8 cellular contexts compared by ENCODE assay signal in genomic region chr6:42404494-42404893, GRCh38. TPM values are rescaled to one million over a fixed set of nuclear protein-coding genes. Genes with fewer than 3 reads are reported as not detected.
DNase-seq lines count a peak whose midpoint lies in the region; ATAC-seq and TF ChIP-seq lines count a peak whose summit lies in the region.

No MANE protein-coding gene starts in this region.

- peak; percentile 74 to 78 for ATAC-seq in naive thymus-derived CD8-positive, alpha-beta T cell
- ATAC-seq in HG02973 (IDR thresholded peaks at IDR 0.05; ENCODE audit: unreplicated experiment) (no peak), HG03442 (IDR thresholded peaks at IDR 0.05; ENCODE audit: unreplicated experiment) (no peak), GM21576 (IDR thresholded peaks at IDR 0.05; ENCODE audit: unreplicated experiment) (no peak), GM21367 (IDR thresholded peaks at IDR 0.05; ENCODE audit: unreplicated experiment) (no peak)

- peak overlapping the region in 9 of 10 donors; percentile 59 to 87 (median 78) for H3K4me3 Mint-ChIP-seq in naive thymus-derived CD8-positive, alpha-beta T cell

- peak overlapping the region; percentile 71 to 98 (median 94) for H3K27ac Mint-ChIP-seq in naive thymus-derived CD8-positive, alpha-beta T cell

- H3K36me3 Mint-ChIP-seq in naive thymus-derived CD8-positive, alpha-beta T cell: peaks cover 0 to 8% (median 0%) of the 10 kb centered on the region in 3 donors

- H3K27me3 Mint-ChIP-seq in naive thymus-derived CD8-positive, alpha-beta T cell: no peaks in the 10 kb centered on the region

- CTCF ChIA-PET in RWPE1 (lab: Yijun Ruan, JAX): no interaction called here

- DNase-seq in EH (ENCODE audit: low read depth): peak; percentile 89
- DNase-seq in RWPE1 (ENCODE audit: low spot score): peak; percentile 89
- DNase-seq in dedifferentiated amniotic fluid mesenchymal stem cell (ENCODE audit: extremely low spot score): peak; percentile 64
- DNase-seq in naive thymus-derived CD8-positive, alpha-beta T cell: no peak

- TF ChIP-seq CTCF in RWPE1 (conservative IDR thresholded peaks at IDR 0.05; ENCODE audit: low read depth): no peak

- H3K9me3 Mint-ChIP-seq in naive thymus-derived CD8-positive, alpha-beta T cell: no peaks in the 10 kb centered on the region

- POLR2A ChIA-PET in RWPE1 (lab: Yijun Ruan, JAX; ENCODE audit: low non-redundant PET): no interaction called here
- POLR2A ChIA-PET in naive thymus-derived CD8-positive, alpha-beta T cell (lab: Charles Lee): interaction anchor here (0.8 to 6.8 kb wide), 11 partner anchors 11 to 49 kb away, joined by 3 to 81 read pairs (median 5); partner anchors contain the start of gene TRERF1

- H3K4me1 Mint-ChIP-seq in naive thymus-derived CD8-positive, alpha-beta T cell: peaks cover 42 to 86% (median 84%) of the 10 kb centered on the region in 4 donors

- H3K27ac ChIP-seq in RWPE1: peak overlapping the region; percentile 100

RNA-seq across cellular contexts. Expression of gene TRERF1, which starts 47.2 kb away (rescaled TPM):
- total RNA-seq in naive thymus-derived CD8-positive, alpha-beta T cell: 10 to 100 TPM; 17.5 to 18.2 TPM
- 1 to 10 TPM; 3.8 to 7.1 (median 5.4) TPM for polyA plus RNA-seq in naive thymus-derived CD8-positive, alpha-beta T cell

Comparison
In these comparisons a context has a peak if more than half of its experiments do, and no peak if none do; other contexts are left out.
1. DNase-seq: peak in EH (single experiment), RWPE1 (single experiment) and dedifferentiated amniotic fluid mesenchymal stem cell (single experiment); none in naive thymus-derived CD8-positive, alpha-beta T cell (0 of 10).
2. ATAC-seq: peak in naive thymus-derived CD8-positive, alpha-beta T cell (2 of 2); none in HG02973 (single experiment), HG03442 (single experiment), GM21576 (single experiment) and GM21367 (single experiment).